Comparison of ENCODE assay signal across 8 cellular contexts in the genomic region with DNA sequence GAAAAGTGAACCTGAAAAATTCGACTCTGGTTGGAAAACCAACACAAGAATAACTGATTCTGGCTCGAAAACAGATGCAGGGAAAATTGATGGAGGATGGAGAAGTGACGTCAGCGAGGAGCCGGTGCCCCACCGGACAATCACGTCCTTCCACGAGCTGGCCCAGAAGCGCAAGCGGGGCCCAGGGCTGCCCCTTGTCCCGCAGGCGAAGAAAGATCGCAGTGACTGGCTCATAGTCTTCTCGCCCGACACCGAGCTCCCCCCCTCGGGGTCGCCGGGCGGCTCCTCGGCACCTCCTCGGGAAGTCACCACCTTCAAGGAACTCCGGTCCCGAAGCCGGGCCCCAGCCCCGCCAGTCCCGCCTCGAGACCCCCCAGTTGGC. TPM values are rescaled to one million over a fixed set of nuclear protein-coding genes. Genes with fewer than 3 reads are reported as not detected.
DNase-seq lines count a peak whose midpoint lies in the region; ATAC-seq, FAIRE-seq and TF ChIP-seq lines count a peak whose summit lies in the region.

No MANE protein-coding gene starts in this region.

- peak overlapping the region; percentile 43 for H2AK9ac ChIP-seq in IMR-90 (replicated peaks; ENCODE audit: low read depth, low read length, poor library complexity)

- in situ Hi-C loops in IMR-90 (cut with MboI; ENCODE audit: low sequenced_read_pairs) = no loop called here

- H3K9ac ChIP-seq in IMR-90 (ENCODE audit: low read depth, low read length) (peak overlapping the region; percentile 73), astrocyte (ENCODE audit: low read length) (peak overlapping the region; percentile 85), keratinocyte (ENCODE audit: control insufficient read depth, extremely low read depth, insufficient read depth, low read length) (no peak overlapping the region)

- H3K27me3 Mint-ChIP-seq in Caco-2 (ENCODE audit: insufficient read depth, unreplicated experiment) (no peaks in the 10 kb centered on the region), astrocyte (ENCODE audit: low read depth, unreplicated experiment) (no peaks in the 10 kb centered on the region)
- H3K27me3 Mint-ChIP-seq in stimulated activated naive B cell treated with anti-CD40 and anti-IgM and Interleukin-4, amounts not matched to agents 10 μg/mL and 1 μg/mL and 100 μg/mL, for 72 hours = no peaks in the 10 kb centered on the region

- peak overlapping the region; percentile 29 to 54; a peak in 2 of 4 replicates for H4K8ac ChIP-seq in IMR-90 (ENCODE audit: low read depth in 2 of 2, low read length in 2 of 2)

- H3K14ac ChIP-seq in IMR-90 (replicated peaks; ENCODE audit: low read depth, low read length) = 0 out of 2 replicates have a peak overlapping the region, but pooled peaks have one; percentile 69

- no peak for TF ChIP-seq CTCF in Caco-2 (IDR thresholded peaks at IDR 0.05; ENCODE audit: insufficient read depth in 1 of 2, low read depth in 1 of 2, low read length in 1 of 2, severe bottlenecking in 1 of 2, unreplicated experiment in 1 of 2)
- no peak for TF ChIP-seq CTCF in IMR-90 (conservative IDR thresholded peaks at IDR 0.05; ENCODE audit: low read depth, low read length)
- no peak for TF ChIP-seq CTCF in astrocyte (IDR thresholded peaks at IDR 0.05; ENCODE audit: insufficient read depth, low read depth, low read length)
- no peak for TF ChIP-seq CTCF in keratinocyte (optimal IDR thresholded peaks at IDR 0.05 in 1 of 3, IDR thresholded peaks at IDR 0.05 in 1 of 3, conservative IDR thresholded peaks at IDR 0.05 in 1 of 3; ENCODE audit: extremely low read depth in 1 of 3, insufficient read depth in 2 of 3, low read length in 3 of 3)

- peak overlapping the region; percentile 88 for H3K4me3 ChIP-seq in Caco-2 (ENCODE audit: low read depth, low read length)
- peak overlapping the region; percentile 58 for H3K4me3 ChIP-seq in IMR-90 (ENCODE audit: insufficient read depth, low read depth, low read length)
- H3K4me3 ChIP-seq in astrocyte (ENCODE audit: insufficient read depth, low read depth, low read length) = peak overlapping the region; percentile 56
- H3K4me3 ChIP-seq in keratinocyte (ENCODE audit: control insufficient read depth in 2 of 3, extremely low read depth in 1 of 3, insufficient read depth in 2 of 3, low read depth in 1 of 3, low read length in 3 of 3) = peak overlapping the region; percentile 57 to 82 (median 78)

- H3K4me2 ChIP-seq in IMR-90 (ENCODE audit: low read depth, low read length) (peak overlapping the region; percentile 91), astrocyte (ENCODE audit: low read length) (peak overlapping the region; percentile 99), keratinocyte (ENCODE audit: control insufficient read depth, extremely low read depth, insufficient read depth, low read depth, low read length) (peak overlapping the region; percentile 96)

- peak overlapping the region; percentile 63 for H3K27ac ChIP-seq in IMR-90 (ENCODE audit: insufficient read depth, low read length)
- peak overlapping the region; percentile 74 for H3K27ac ChIP-seq in astrocyte (ENCODE audit: low read depth, low read length)
- no peak overlapping the region for H3K27ac ChIP-seq in keratinocyte (ENCODE audit: control insufficient read depth, insufficient read depth, low read length)

- no peak overlapping the region for H4K91ac ChIP-seq in IMR-90 (ENCODE audit: insufficient read depth, low read depth, low read length)

- H2AFZ ChIP-seq in IMR-90 (replicated peaks; ENCODE audit: low read length, poor library complexity) (peak overlapping the region; percentile 88), astrocyte (ENCODE audit: low read depth, low read length) (no peak overlapping the region), keratinocyte (ENCODE audit: control insufficient read depth, low read length) (no peak overlapping the region)

- H2BK5ac ChIP-seq in IMR-90 (ENCODE audit: low read depth, low read length, poor library complexity, severe bottlenecking) = peak overlapping the region; percentile 47

- peaks cover 16% of the 10 kb centered on the region; the same call in 1 of the 2 replicates for H3K9me1 ChIP-seq in IMR-90 (ENCODE audit: insufficient read depth, low read length)
- H3K9me1 ChIP-seq in keratinocyte (ENCODE audit: control insufficient read depth, extremely low read depth, insufficient read depth, low read length) = no peaks in the 10 kb centered on the region

- peak overlapping the region; percentile 47 for H4K5ac ChIP-seq in IMR-90 (ENCODE audit: low read depth, low read length)

- no peak for ATAC-seq in IMR-90 (ENCODE audit: low read depth)
- no peak for ATAC-seq in stimulated activated naive B cell treated with anti-CD40 and anti-IgM and Interleukin-4, amounts not matched to agents 10 μg/mL and 1 μg/mL and 100 μg/mL, for 72 hours (replicated peaks)
- no peak for ATAC-seq in GM18519 (IDR thresholded peaks at IDR 0.05; ENCODE audit: low FRiP score, unreplicated experiment)
- no peak for ATAC-seq in HG03097 (IDR thresholded peaks at IDR 0.05; ENCODE audit: low FRiP score, unreplicated experiment)
- ATAC-seq in GM18909 (IDR thresholded peaks at IDR 0.05; ENCODE audit: poor library complexity, unreplicated experiment) = no peak

- H4K20me1 ChIP-seq in IMR-90 (ENCODE audit: insufficient read depth, low read length) = peaks cover 20% of the 10 kb centered on the region
- H4K20me1 ChIP-seq in astrocyte (ENCODE audit: insufficient read depth, low read length) = peaks cover 42% of the 10 kb centered on the region
- peaks cover 23% of the 10 kb centered on the region for H4K20me1 ChIP-seq in keratinocyte (ENCODE audit: control insufficient read depth, extremely low read depth, insufficient read depth, low read length)

- H3K36me3 Mint-ChIP-seq in Caco-2 (ENCODE audit: insufficient read depth, unreplicated experiment) (peaks cover 81% of the 10 kb centered on the region), astrocyte (ENCODE audit: low read depth, unreplicated experiment) (peaks cover 7% of the 10 kb centered on the region)
- H3K36me3 Mint-ChIP-seq in stimulated activated naive B cell treated with anti-CD40 and anti-IgM and Interleukin-4, amounts not matched to agents 10 μg/mL and 1 μg/mL and 100 μg/mL, for 72 hours = peaks cover 39 to 44% of the 10 kb centered on the region in 2 donors

- intact Hi-C loops in Caco-2 (cut with micrococcal nuclease; ENCODE audit: unreplicated experiment) (loop anchor here (10.0 kb wide), 1 partner anchor 272 kb away; no protein-coding TSS in a partner anchor), IMR-90 (cut with micrococcal nuclease) (loop anchor here (2.0 to 10.0 kb wide), 4 partner anchors 50 to 325 kb away; a partner anchor contains a TSS)

- no peak overlapping the region for H3K18ac ChIP-seq in IMR-90 (ENCODE audit: low read depth, low read length)

- BruUV-seq in Caco-2 (replicated peaks; lab: Mats Ljungman, UMichigan) (TSS peak; percentile 47), IMR-90 (replicated peaks; lab: Mats Ljungman, UMichigan) (no TSS peak)

- no peaks in the 10 kb centered on the region for H3K27me3 ChIP-seq in Caco-2 (replicated peaks; ENCODE audit: control insufficient read depth, insufficient read depth, low read length)
- H3K27me3 ChIP-seq in IMR-90 (ENCODE audit: control insufficient read depth, insufficient read depth, low read length) = no peaks in the 10 kb centered on the region
- H3K27me3 ChIP-seq in astrocyte (ENCODE audit: insufficient read depth, low read length) = no peaks in the 10 kb centered on the region
- H3K27me3 ChIP-seq in keratinocyte (ENCODE audit: control insufficient read depth, extremely low read depth, insufficient read depth, low read length) = no peaks in the 10 kb centered on the region

- peaks cover 11% of the 10 kb centered on the region for H3K4me1 ChIP-seq in Caco-2
- peaks cover 18% of the 10 kb centered on the region; the same call in 1 of the 2 replicates for H3K4me1 ChIP-seq in IMR-90 (ENCODE audit: control insufficient read depth, insufficient read depth, low read length)
- H3K4me1 ChIP-seq in astrocyte (ENCODE audit: insufficient read depth, low read length) = peaks cover 32% of the 10 kb centered on the region
- H3K4me1 ChIP-seq in keratinocyte (ENCODE audit: control insufficient read depth, extremely low read depth, insufficient read depth, low read length) = peaks cover 17% of the 10 kb centered on the region

- H3K27ac Mint-ChIP-seq in Caco-2 (ENCODE audit: unreplicated experiment) = peak overlapping the region; percentile 73
- peak overlapping the region; percentile 66 for H3K27ac Mint-ChIP-seq in astrocyte (ENCODE audit: unreplicated experiment)
- H3K27ac Mint-ChIP-seq in stimulated activated naive B cell treated with anti-CD40 and anti-IgM and Interleukin-4, amounts not matched to agents 10 μg/mL and 1 μg/mL and 100 μg/mL, for 72 hours = no peak overlapping the region

- peak overlapping the region; percentile 89 for H3K23ac ChIP-seq in IMR-90 (ENCODE audit: low read depth, low read length)

- no peaks in the 10 kb centered on the region for H3K9me3 Mint-ChIP-seq in Caco-2 (ENCODE audit: unreplicated experiment)
- H3K9me3 Mint-ChIP-seq in astrocyte (ENCODE audit: unreplicated experiment) = no peaks in the 10 kb centered on the region
- no peaks in the 10 kb centered on the region for H3K9me3 Mint-ChIP-seq in stimulated activated naive B cell treated with anti-CD40 and anti-IgM and Interleukin-4, amounts not matched to agents 10 μg/mL and 1 μg/mL and 100 μg/mL, for 72 hours

- peak in 1 of 2 experiments; percentile 51 for DNase-seq in Caco-2
- peak; percentile 39 for DNase-seq in IMR-90
- DNase-seq in astrocyte (ENCODE audit: low read depth) = no peak
- no peak for DNase-seq in keratinocyte (ENCODE audit: low read depth, low spot score)
- DNase-seq in stimulated activated naive B cell treated with anti-CD40 and anti-IgM and Interleukin-4, amounts not matched to agents 10 μg/mL and 1 μg/mL and 100 μg/mL, for 72 hours = peak; percentile 11

- H3K56ac ChIP-seq in IMR-90 (ENCODE audit: extremely low read depth, insufficient read depth, low read length) = no peak overlapping the region

- TF ChIP-seq RAD21 in IMR-90 (IDR thresholded peaks at IDR 0.05; ENCODE audit: low read length) = no peak

- peaks cover 16% of the 10 kb centered on the region for H3K4me1 Mint-ChIP-seq in Caco-2 (ENCODE audit: low read depth, unreplicated experiment)
- peaks cover 14% of the 10 kb centered on the region for H3K4me1 Mint-ChIP-seq in astrocyte (ENCODE audit: low read depth, unreplicated experiment)
- H3K4me1 Mint-ChIP-seq in stimulated activated naive B cell treated with anti-CD40 and anti-IgM and Interleukin-4, amounts not matched to agents 10 μg/mL and 1 μg/mL and 100 μg/mL, for 72 hours = peaks cover 40 to 73% of the 10 kb centered on the region in 2 donors

- TF ChIP-seq POLR2A in IMR-90 (IDR thresholded peaks at IDR 0.05; ENCODE audit: low read depth, low read length) = no peak

- H3K4me3 Mint-ChIP-seq in Caco-2 (ENCODE audit: unreplicated experiment) (peak overlapping the region; percentile 94), astrocyte (ENCODE audit: unreplicated experiment) (peak overlapping the region; percentile 87)
- peak overlapping the region; percentile 72 to 89 for H3K4me3 Mint-ChIP-seq in stimulated activated naive B cell treated with anti-CD40 and anti-IgM and Interleukin-4, amounts not matched to agents 10 μg/mL and 1 μg/mL and 100 μg/mL, for 72 hours

- no peak overlapping the region for H2BK20ac ChIP-seq in IMR-90 (ENCODE audit: low read depth, low read length)

- no peak overlapping the region for H2AK5ac ChIP-seq in IMR-90 (ENCODE audit: low read depth, low read length)

- H3K4ac ChIP-seq in IMR-90 (ENCODE audit: low read depth, low read length) = no peak overlapping the region; the same call in 1 of the 2 replicates

- H3K9me3 ChIP-seq in Caco-2 = no peaks in the 10 kb centered on the region
- no peaks in the 10 kb centered on the region for H3K9me3 ChIP-seq in IMR-90 (ENCODE audit: control insufficient read depth, insufficient read depth, low read length)
- H3K9me3 ChIP-seq in astrocyte (ENCODE audit: insufficient read depth, low read depth, low read length) = no peaks in the 10 kb centered on the region
- no peaks in the 10 kb centered on the region for H3K9me3 ChIP-seq in keratinocyte (ENCODE audit: control insufficient read depth, low read depth, low read length)

- POLR2A ChIA-PET in Caco-2 (lab: Charles Lee) (interaction anchor here (1.0 to 1.1 kb wide), 3 partner anchors 14 to 50 kb away, joined by 3 to 5 read pairs (median 3); a partner anchor contains a TSS), IMR-90 (lab: Charles Lee; ENCODE audit: unreplicated experiment) (no interaction called here)

- H2BK120ac ChIP-seq in IMR-90 (ENCODE audit: low read depth, low read length) = no peak overlapping the region

- H3K36me3 ChIP-seq in Caco-2 (ENCODE audit: control insufficient read depth, insufficient read depth, low read length) = peaks cover 3% of the 10 kb centered on the region
- H3K36me3 ChIP-seq in IMR-90 (ENCODE audit: control insufficient read depth, insufficient read depth, low read length) = peaks cover 20% of the 10 kb centered on the region
- peaks cover 11% of the 10 kb centered on the region for H3K36me3 ChIP-seq in astrocyte (ENCODE audit: insufficient read depth, low read length)
- peaks cover 29 to 43% of the 10 kb centered on the region in 2 experiments for H3K36me3 ChIP-seq in keratinocyte (ENCODE audit: control insufficient read depth in 2 of 2, extremely low read depth in 1 of 2, insufficient read depth in 2 of 2, low read length in 2 of 2)

- no peak overlapping the region for H2BK15ac ChIP-seq in IMR-90 (ENCODE audit: low read depth, low read length)

- WGBS in IMR-90 (ENCODE audit: extremely low coverage in 2 of 2, insufficient read length in 1 of 2), 2 experiments = 0% methylated on average over 16 of the region's 28 CpGs; no CpG with 5 or more reads in 1 of the 2 experiments

- H3K79me2 ChIP-seq in astrocyte (ENCODE audit: insufficient read depth, low read length) = peaks cover 37% of the 10 kb centered on the region
- peaks cover 16% of the 10 kb centered on the region for H3K79me2 ChIP-seq in keratinocyte (ENCODE audit: control insufficient read depth, insufficient read depth, low read length)

- no peak for FAIRE-seq in astrocyte (lab: Jason Lieb, UNC)
- FAIRE-seq in keratinocyte (lab: Jason Lieb, UNC) = no peak

- CTCF ChIA-PET in Caco-2 (lab: Charles Lee) (interaction anchor here (0.6 to 3.1 kb wide), 8 partner anchors 15 to 616 kb away, joined by 3 to 34 read pairs (median 4); a partner anchor contains a TSS), IMR-90 (lab: Yijun Ruan, JAX) (interaction anchor here (1.2 kb wide), 1 partner anchor 72 kb away, joined by 6 read pairs; no protein-coding TSS in a partner anchor)

- H3K79me1 ChIP-seq in IMR-90 (ENCODE audit: low read depth in 1 of 2, low read length in 2 of 2) = peaks cover 9 to 60% of the 10 kb centered on the region in 2 experiments

- dilution Hi-C loops in IMR-90 (cut with HindIII; ENCODE audit: low sequenced_read_pairs, unreplicated experiment) (no loop called here), keratinocyte (cut with MboI; ENCODE audit: extremely low pct_ligation_motif_present, low sequenced_read_pairs) (no loop called here)

RNA-seq across cellular contexts. Expression of a gene that starts 1.9 kb away (rescaled TPM):
- total RNA-seq in Caco-2 (2022) = 44.1 and 44.4 TPM in 2 replicates
- total RNA-seq in IMR-90 (2012; rRNA removed) = 4.1 and 4.2 TPM in 2 replicates
- polyA plus RNA-seq in IMR-90 (2012; rRNA removed) = 31.4 and 32.7 TPM in 2 replicates
- polyA plus RNA-seq in IMR-90 (2012; cell fraction: cytosol; rRNA removed) = 20.7 and 29.2 TPM in 2 replicates
- polyA plus RNA-seq in IMR-90 (2012; cell fraction: nucleus; rRNA removed; ENCODE audit: low replicate concordance) = 92.9 and 175 TPM in 2 replicates
- total RNA-seq in astrocyte = 48.0 and 48.7 TPM in 2 replicates
- polyA plus RNA-seq in keratinocyte = 32.4 to 40.3 TPM (median 32.8 TPM) in 3 replicates
- polyA plus RNA-seq in keratinocyte (2011; ENCODE audit: low read depth) = 6.3 TPM
- 30.5 and 36.2 TPM in 2 replicates for polyA plus RNA-seq in keratinocyte (2011; cell fraction: cytosol; rRNA removed)
- 61.0 and 78.5 TPM in 2 replicates for polyA plus RNA-seq in keratinocyte (2011; cell fraction: nucleus; rRNA removed)
- polyA plus RNA-seq in keratinocyte (2012; ENCODE audit: low replicate concordance) = 21.8 and 33.9 TPM in 2 replicates
- polyA minus RNA-seq in keratinocyte = 22.4 to 42.9 TPM (median 29.8 TPM) in 3 replicates
- 38.6 TPM for polyA minus RNA-seq in keratinocyte (2011; cell fraction: cytosol; rRNA and poly(A)+ RNA removed)
- 20.0 and 22.3 TPM in 2 replicates for polyA minus RNA-seq in keratinocyte (2011; cell fraction: nucleus; rRNA and poly(A)+ RNA removed)

RNA-seq across cellular contexts. Expression of a gene that starts 13.9 kb away (rescaled TPM):
- total RNA-seq in Caco-2 (2022) (228 and 235 TPM in 2 replicates), IMR-90 (2012; rRNA removed) (176 and 191 TPM in 2 replicates), astrocyte (153 and 217 TPM in 2 replicates)
- polyA plus RNA-seq in IMR-90 (2012; rRNA removed) (183 and 186 TPM in 2 replicates), keratinocyte (669 to 898 TPM (median 821 TPM) in 3 replicates)
- polyA plus RNA-seq in IMR-90 (2012; cell fraction: cytosol; rRNA removed) = 89.2 and 302 TPM in 2 replicates
- polyA plus RNA-seq in IMR-90 (2012; cell fraction: nucleus; rRNA removed; ENCODE audit: low replicate concordance) = 127 and 231 TPM in 2 replicates
- polyA plus RNA-seq in keratinocyte (2011; ENCODE audit: low read depth) = 124 TPM
- polyA plus RNA-seq in keratinocyte (2011; cell fraction: cytosol; rRNA removed) = 608 and 610 TPM in 2 replicates
- 923 and 1,085 TPM in 2 replicates for polyA plus RNA-seq in keratinocyte (2011; cell fraction: nucleus; rRNA removed)
- 213 and 963 TPM in 2 replicates for polyA plus RNA-seq in keratinocyte (2012; ENCODE audit: low replicate concordance)
- 315 to 366 TPM (median 363 TPM) in 3 replicates for polyA minus RNA-seq in keratinocyte
- 264 TPM for polyA minus RNA-seq in keratinocyte (2011; cell fraction: cytosol; rRNA and poly(A)+ RNA removed)
- 237 and 276 TPM in 2 replicates for polyA minus RNA-seq in keratinocyte (2011; cell fraction: nucleus; rRNA and poly(A)+ RNA removed)

RNA-seq across cellular contexts. Expression of a gene that starts 21.3 kb away (rescaled TPM):
- total RNA-seq in Caco-2 (2022) (not detected in 2 replicates), IMR-90 (2012; rRNA removed) (not detected in 2 replicates), astrocyte (not detected in 2 replicates)
- polyA plus RNA-seq in IMR-90 (2012; rRNA removed) (0.03 TPM in 1 of 2 replicates, not detected in the other), keratinocyte (0.03 to 0.04 TPM in 2 of 3 replicates, not detected in the other)
- not detected in 2 replicates for polyA plus RNA-seq in IMR-90 (2012; cell fraction: cytosol; rRNA removed)
- 0.03 and 0.05 TPM in 2 replicates for polyA plus RNA-seq in IMR-90 (2012; cell fraction: nucleus; rRNA removed; ENCODE audit: low replicate concordance)
- not detected for polyA plus RNA-seq in keratinocyte (2011; ENCODE audit: low read depth)
- polyA plus RNA-seq in keratinocyte (2011; cell fraction: cytosol; rRNA removed) = 0.03 and 0.05 TPM in 2 replicates
- polyA plus RNA-seq in keratinocyte (2011; cell fraction: nucleus; rRNA removed) = 0.05 TPM in 1 of 2 replicates, not detected in the other
- polyA plus RNA-seq in keratinocyte (2012; ENCODE audit: low replicate concordance) = 0.11 TPM in 1 of 2 replicates, not detected in the other
- 0.06 TPM in 1 of 3 replicates, not detected in the others for polyA minus RNA-seq in keratinocyte
- polyA minus RNA-seq in keratinocyte (2011; cell fraction: cytosol; rRNA and poly(A)+ RNA removed) = not detected
- polyA minus RNA-seq in keratinocyte (2011; cell fraction: nucleus; rRNA and poly(A)+ RNA removed) = not detected in 2 replicates

RNA-seq across cellular contexts. Expression of a gene that starts 45.3 kb away (rescaled TPM):
- total RNA-seq in Caco-2 (2022) = 8.0 and 8.8 TPM in 2 replicates
- total RNA-seq in IMR-90 (2012; rRNA removed) = 0.36 and 0.83 TPM in 2 replicates
- polyA plus RNA-seq in IMR-90 (2012; rRNA removed) = 2.7 and 2.9 TPM in 2 replicates
- polyA plus RNA-seq in IMR-90 (2012; cell fraction: cytosol; rRNA removed) = 0.88 and 1.4 TPM in 2 replicates
- 20.7 and 30.0 TPM in 2 replicates for polyA plus RNA-seq in IMR-90 (2012; cell fraction: nucleus; rRNA removed; ENCODE audit: low replicate concordance)
- total RNA-seq in astrocyte = 3.4 and 3.6 TPM in 2 replicates
- polyA plus RNA-seq in keratinocyte = 2.9 to 4.8 TPM (median 3.0 TPM) in 3 replicates
- 1.3 TPM for polyA plus RNA-seq in keratinocyte (2011; ENCODE audit: low read depth)
- polyA plus RNA-seq in keratinocyte (2011; cell fraction: cytosol; rRNA removed) = 1.4 and 1.5 TPM in 2 replicates
- polyA plus RNA-seq in keratinocyte (2011; cell fraction: nucleus; rRNA removed) = 19.9 and 21.8 TPM in 2 replicates
- polyA plus RNA-seq in keratinocyte (2012; ENCODE audit: low replicate concordance) = 1.2 and 1.9 TPM in 2 replicates
- 4.9 to 6.6 TPM (median 5.9 TPM) in 3 replicates for polyA minus RNA-seq in keratinocyte
- polyA minus RNA-seq in keratinocyte (2011; cell fraction: cytosol; rRNA and poly(A)+ RNA removed) = 1.9 TPM
- 3.4 and 5.6 TPM in 2 replicates for polyA minus RNA-seq in keratinocyte (2011; cell fraction: nucleus; rRNA and poly(A)+ RNA removed)

RNA-seq across cellular contexts. Expression of a gene that starts 49.3 kb away (rescaled TPM):
- total RNA-seq in Caco-2 (2022) (56.8 and 57.5 TPM in 2 replicates), IMR-90 (2012; rRNA removed) (19.2 and 19.7 TPM in 2 replicates), astrocyte (31.7 and 36.1 TPM in 2 replicates)
- polyA plus RNA-seq in IMR-90 (2012; rRNA removed) (53.0 and 61.2 TPM in 2 replicates), keratinocyte (42.1 to 45.3 TPM (median 43.1 TPM) in 3 replicates)
- polyA plus RNA-seq in IMR-90 (2012; cell fraction: cytosol; rRNA removed) = 18.2 and 18.6 TPM in 2 replicates
- polyA plus RNA-seq in IMR-90 (2012; cell fraction: nucleus; rRNA removed; ENCODE audit: low replicate concordance) = 460 and 576 TPM in 2 replicates
- 20.3 TPM for polyA plus RNA-seq in keratinocyte (2011; ENCODE audit: low read depth)
- 14.0 and 15.8 TPM in 2 replicates for polyA plus RNA-seq in keratinocyte (2011; cell fraction: cytosol; rRNA removed)
- 141 and 160 TPM in 2 replicates for polyA plus RNA-seq in keratinocyte (2011; cell fraction: nucleus; rRNA removed)
- polyA plus RNA-seq in keratinocyte (2012; ENCODE audit: low replicate concordance) = 23.4 and 26.4 TPM in 2 replicates
- polyA minus RNA-seq in keratinocyte = 26.4 to 66.1 TPM (median 42.9 TPM) in 3 replicates
- polyA minus RNA-seq in keratinocyte (2011; cell fraction: cytosol; rRNA and poly(A)+ RNA removed) = 20.3 TPM
- 24.1 and 33.3 TPM in 2 replicates for polyA minus RNA-seq in keratinocyte (2011; cell fraction: nucleus; rRNA and poly(A)+ RNA removed)

Comparison
In these comparisons a context has a peak if more than half of its experiments do, and no peak if none do; other contexts are left out.
1. DNase-seq: peak in IMR-90 (single experiment) and stimulated activated naive B cell treated with anti-CD40 and anti-IgM and Interleukin-4, amounts not matched to agents 10 μg/mL and 1 μg/mL and 100 μg/mL, for 72 hours (single experiment); none in astrocyte (single experiment) and keratinocyte (single experiment).
2. Peak in every context shown above with its lines, with median percentiles within 50 percentile points of each other: H3K4me3 ChIP-seq, H3K4me3 Mint-ChIP-seq and H3K4me2 ChIP-seq.